Comparison of ENCODE assay signal across 13 cellular contexts in genomic region chr1:80639777-80640533, GRCh38.
A peak's percentile ranks its signal among the peaks of the same experiment; 100 is the strongest.
DNase-seq lines count a peak whose midpoint lies in the region; ATAC-seq, FAIRE-seq and TF ChIP-seq lines count a peak whose summit lies in the region.
"Had no signal": no experiment of that assay in that cellular context is flagged by ENCODE, and none has a peak within 500 bp of the region (broad histone marks: within the 10 kb centered on the region; RNA-seq: fewer than 3 reads in every experiment).

No MANE protein-coding gene starts in this region.

- H3K27ac Mint-ChIP-seq in activated CD4-positive, alpha-beta T cell treated with anti-CD3 and anti-CD28 coated beads, Interleukin-2, amount 10 ng/mL, durations not matched to agents 7 days and 5 days, result no peak overlapping the region
- H3K27ac Mint-ChIP-seq: dendritic cell treated with granulocyte-macrophage colony-stimulating factor and Interleukin-4, amounts not matched to agents 40 ng/mL and 50 ng/mL, for 4 days; T-helper 1 cell treated with Interleukin-12 subunit alpha and Interleukin-12 subunit beta and Interleukin-4 antibody, amounts not matched to agents 30 μg/mL and 1 μg/mL, for 36 hours had no signal

- TF ChIP-seq CTCF in pancreas (IDR thresholded peaks at IDR 0.05) (no peak), thyroid gland (IDR thresholded peaks at IDR 0.05) (no peak)

- H3K4me3 ChIP-seq in pancreas (no peak overlapping the region), thyroid gland (replicated peaks in 1 of 3) (no peak overlapping the region)

- H3K27ac ChIP-seq in pancreas (no peak overlapping the region), thyroid gland (no peak overlapping the region)

- ATAC-seq in GM18508 (IDR thresholded peaks at IDR 0.05; ENCODE audit: insufficient read depth, unreplicated experiment) (peak; percentile 99), GM21447 (IDR thresholded peaks at IDR 0.05; ENCODE audit: unreplicated experiment) (peak; percentile 96), HG03108 (IDR thresholded peaks at IDR 0.05; ENCODE audit: unreplicated experiment) (peak; percentile 92), pancreas (no peak)
- ATAC-seq: HCT116 had no signal

- H3K27me3 Mint-ChIP-seq in activated CD4-positive, alpha-beta T cell treated with anti-CD3 and anti-CD28 coated beads, Interleukin-2, amount 10 ng/mL, durations not matched to agents 7 days and 5 days, result no peaks in the 10 kb centered on the region
- H3K27me3 Mint-ChIP-seq: dendritic cell treated with granulocyte-macrophage colony-stimulating factor and Interleukin-4, amounts not matched to agents 40 ng/mL and 50 ng/mL, for 4 days had no signal

- no peak overlapping the region for H3K4me3 Mint-ChIP-seq in activated CD4-positive, alpha-beta T cell treated with anti-CD3 and anti-CD28 coated beads, Interleukin-2, amount 10 ng/mL, durations not matched to agents 7 days and 5 days
- H3K4me3 Mint-ChIP-seq: dendritic cell treated with granulocyte-macrophage colony-stimulating factor and Interleukin-4, amounts not matched to agents 40 ng/mL and 50 ng/mL, for 4 days; T-helper 1 cell treated with Interleukin-12 subunit alpha and Interleukin-12 subunit beta and Interleukin-4 antibody, amounts not matched to agents 30 μg/mL and 1 μg/mL, for 36 hours had no signal

- POLR2A ChIA-PET in activated CD4-positive, alpha-beta T cell treated with anti-CD3 and anti-CD28 coated beads, Interleukin-2, amount 10 ng/mL, durations not matched to agents 7 days and 5 days (lab: Charles Lee), result no interaction called here

- CTCF ChIA-PET in activated CD4-positive, alpha-beta T cell treated with anti-CD3 and anti-CD28 coated beads, Interleukin-2, amount 10 ng/mL, durations not matched to agents 7 days and 5 days (lab: Charles Lee), result no interaction called here

- H3K36me3 ChIP-seq in pancreas (no peaks in the 10 kb centered on the region), thyroid gland (no peaks in the 10 kb centered on the region)

- WGBS in pancreas, 2 donors, result 34 to 36% methylated on average over 2 of the region's 2 CpGs
- 24 to 38% methylated on average over 2 of the region's 2 CpGs for WGBS in thyroid gland, 2 donors

- no peak for FAIRE-seq in pancreas (lab: Jason Lieb, UNC)

- DNase-seq in RPMI8226, result peak; percentile 22
- no peak for DNase-seq in activated CD4-positive, alpha-beta T cell treated with anti-CD3 and anti-CD28 coated beads, Interleukin-2, amount 10 ng/mL, durations not matched to agents 7 days and 5 days
- DNase-seq in pancreas, result no peak
- no peak for DNase-seq in thyroid gland
- DNase-seq in inferior parietal cortex (ENCODE audit: extremely low spot score), result no peak
- DNase-seq: Caco-2, NCI-H2081 treated with DMSO at 0.1 percent for 48 hours had no signal

- no peaks in the 10 kb centered on the region for H3K36me3 Mint-ChIP-seq in activated CD4-positive, alpha-beta T cell treated with anti-CD3 and anti-CD28 coated beads, Interleukin-2, amount 10 ng/mL, durations not matched to agents 7 days and 5 days (ENCODE audit: low read depth)

- peaks cover 8% of the 10 kb centered on the region for H3K9me3 Mint-ChIP-seq in activated CD4-positive, alpha-beta T cell treated with anti-CD3 and anti-CD28 coated beads, Interleukin-2, amount 10 ng/mL, durations not matched to agents 7 days and 5 days

- H3K4me1 ChIP-seq in pancreas (no peaks in the 10 kb centered on the region), thyroid gland (no peaks in the 10 kb centered on the region)
- H3K4me1 ChIP-seq: Caco-2 had no signal

- no peak for TF ChIP-seq POLR2A in thyroid gland (IDR thresholded peaks at IDR 0.05)

- H3K27me3 ChIP-seq in pancreas (no peaks in the 10 kb centered on the region), thyroid gland (no peaks in the 10 kb centered on the region)

- no peaks in the 10 kb centered on the region for H3K4me1 Mint-ChIP-seq in activated CD4-positive, alpha-beta T cell treated with anti-CD3 and anti-CD28 coated beads, Interleukin-2, amount 10 ng/mL, durations not matched to agents 7 days and 5 days

- H3K9me3 ChIP-seq in pancreas, result no peaks in the 10 kb centered on the region
- H3K9me3 ChIP-seq in thyroid gland, result no peaks in the 10 kb centered on the region
- H3K9me3 ChIP-seq: Caco-2 had no signal

- intact Hi-C loops in pancreas (cut with DNase I) (no loop called here), thyroid gland (cut with DNase I) (no loop called here)

Comparison
In these comparisons a context has a peak if more than half of its experiments do, and no peak if none do; other contexts are left out.
1. ATAC-seq: peak in GM18508 (single experiment), GM21447 (single experiment) and HG03108 (single experiment); none in pancreas (0 of 4).